Comparison of ENCODE assay signal across 9 cellular contexts in genomic region chr5:159441441-159441840, GRCh38.
DNase-seq lines count a peak whose midpoint lies in the region; ATAC-seq and TF ChIP-seq lines count a peak whose summit lies in the region.
"Had no signal": no experiment of that assay in that cellular context is flagged by ENCODE, and none has a peak within 500 bp of the region (broad histone marks: within the 10 kb centered on the region; RNA-seq: fewer than 3 reads in every experiment).

No MANE protein-coding gene starts in this region.

- POLR2A ChIA-PET in PC-3 (lab: Charles Lee; ENCODE audit: unreplicated experiment), result no interaction called here

- CTCF ChIA-PET in PC-3 (lab: Charles Lee), result interaction anchor here (0.6 to 0.7 kb wide), 2 partner anchors 58 to 124 kb away, joined by 3 read pairs; no protein-coding TSS in a partner anchor

- H3K27me3 ChIP-seq in PC-3 (ENCODE audit: low read length) (no peaks in the 10 kb centered on the region), lower lobe of right lung (ENCODE audit: low read depth) (no peaks in the 10 kb centered on the region)

- H3K79me2 ChIP-seq in PC-3 (ENCODE audit: low read length), result no peaks in the 10 kb centered on the region

- DNase-seq in Right ventricle myocardium inferior (ENCODE audit: missing footprints) (no peak), cardiac septum (ENCODE audit: low spot score) (no peak), PC-3 (peak; percentile 15), Right ventricle myocardium superior (no peak), NCI-H2029 (lab: John Stamatoyannopoulos, UW) (no peak), lower lobe of right lung (no peak)

- intact Hi-C loops in Right ventricle myocardium inferior (cut with DNase I), result loop anchor here (5.0 to 10.0 kb wide), 4 partner anchors 66 to 546 kb away; no protein-coding TSS in a partner anchor
- intact Hi-C loops in cardiac septum (cut with DNase I), result loop anchor here (5.0 to 10.0 kb wide), 2 partner anchors 243 to 546 kb away; no protein-coding TSS in a partner anchor
- intact Hi-C loops in PC-3 (cut with micrococcal nuclease), result loop anchor here (5.0 kb wide), 4 partner anchors 76 to 284 kb away; partner anchors contain the start of gene IL12B
- intact Hi-C loops in Right ventricle myocardium superior (cut with DNase I), result no loop called here
- intact Hi-C loops in lower lobe of right lung (cut with DNase I), result no loop called here

- H3K9me3 ChIP-seq in PC-3 (ENCODE audit: low read length) (no peaks in the 10 kb centered on the region), lower lobe of right lung (no peaks in the 10 kb centered on the region)

- no peak overlapping the region for H3K4me2 ChIP-seq in PC-3 (ENCODE audit: low read length)

- no peak overlapping the region for H3K27ac ChIP-seq in PC-3 (ENCODE audit: low read length)
- H3K27ac ChIP-seq in lower lobe of right lung, result no peak overlapping the region
- H3K27ac ChIP-seq: skin epidermis had no signal

- TF ChIP-seq CTCF in PC-3 (conservative IDR thresholded peaks at IDR 0.05; ENCODE audit: low read depth, low read length) (peak; percentile 46; the same call in 1 of the 2 replicates), lower lobe of right lung (IDR thresholded peaks at IDR 0.05) (no peak)

- no TSS peak for BruUV-seq in PC-3 (replicated peaks; lab: Mats Ljungman, UMichigan)

- no peak overlapping the region for H3K4me3 ChIP-seq in PC-3 (ENCODE audit: low read length)
- no peak overlapping the region for H3K4me3 ChIP-seq in lower lobe of right lung
- H3K4me3 ChIP-seq: skin epidermis had no signal

- H3K4me1 ChIP-seq in PC-3 (ENCODE audit: insufficient read depth, low read length) (0 out of 2 replicates have a peak, but pooled peaks cover 2% of the 10 kb centered on the region), lower lobe of right lung (no peaks in the 10 kb centered on the region)

- H2AFZ ChIP-seq in PC-3 (ENCODE audit: low read length), result no peak overlapping the region

- H3K36me3 ChIP-seq in PC-3 (ENCODE audit: low read depth, low read length) (no peaks in the 10 kb centered on the region), lower lobe of right lung (no peaks in the 10 kb centered on the region)

- no peaks in the 10 kb centered on the region for H3K9me2 ChIP-seq in PC-3 (replicated peaks; ENCODE audit: low read length)

- no peaks in the 10 kb centered on the region for H4K20me1 ChIP-seq in PC-3 (ENCODE audit: low read length)

- no peak overlapping the region for H3K9ac ChIP-seq in PC-3 (ENCODE audit: low read length)

- peak; percentile 82 for ATAC-seq in Right ventricle myocardium inferior
- peak; percentile 15; the same call in 1 of the 2 replicates for ATAC-seq in PC-3
- peak; percentile 90 for ATAC-seq in Right ventricle myocardium superior (ENCODE audit: poor library complexity)
- ATAC-seq in lower lobe of right lung, result no peak
- ATAC-seq in HG02798 (IDR thresholded peaks at IDR 0.05; ENCODE audit: poor library complexity, unreplicated experiment), result no peak
- ATAC-seq in GM18867 (IDR thresholded peaks at IDR 0.05; ENCODE audit: unreplicated experiment), result no peak

- no peaks in the 10 kb centered on the region for H3F3A ChIP-seq in PC-3 (ENCODE audit: low read length, unreplicated experiment)

Comparison
In these comparisons a context has a peak if more than half of its experiments do, and no peak if none do; other contexts are left out.
1. intact Hi-C loops: an anchor here in Right ventricle myocardium inferior (5.0 to 10.0 kb wide), cardiac septum (5.0 to 10.0 kb wide) and PC-3 (5.0 kb wide); none called in Right ventricle myocardium superior and lower lobe of right lung.
2. ATAC-seq: peak in Right ventricle myocardium inferior (single experiment), PC-3 (single experiment) and Right ventricle myocardium superior (single experiment); none in lower lobe of right lung (0 of 2), HG02798 (single experiment) and GM18867 (single experiment).